Comparison of ENCODE assay signal across 17 cellular contexts in genomic region chr2:21163213-21163612, GRCh38. TPM values are rescaled to one million over a fixed set of nuclear protein-coding genes. Genes with fewer than 3 reads are reported as not detected.
DNase-seq lines count a peak whose midpoint lies in the region; ATAC-seq and TF ChIP-seq lines count a peak whose summit lies in the region.
"Had no signal": no experiment of that assay in that cellular context is flagged by ENCODE, and none has a peak within 500 bp of the region (broad histone marks: within the 10 kb centered on the region; RNA-seq: fewer than 3 reads in every experiment).

No MANE protein-coding gene starts in this region.

- no peak overlapping the region for H3K4me3 Mint-ChIP-seq in stimulated activated naive CD8-positive, alpha-beta T cell treated with anti-CD3 and anti-CD28 coated beads, Interleukin-15, amount 100 ng/mL, for 72 hours
- H3K4me3 Mint-ChIP-seq: CD4-positive, CD25-positive, alpha-beta regulatory T cell; CD8-positive, alpha-beta T cell; HFFc6 had no signal

- no peaks in the 10 kb centered on the region for H3K36me3 ChIP-seq in upper lobe of left lung
- H3K36me3 ChIP-seq: HAP-1 had no signal

- TF ChIP-seq POLR2A in upper lobe of left lung (IDR thresholded peaks at IDR 0.05): no peak

- H3K9me3 Mint-ChIP-seq in stimulated activated naive CD8-positive, alpha-beta T cell treated with anti-CD3 and anti-CD28 coated beads, Interleukin-15, amount 100 ng/mL, for 72 hours: peaks cover 0 to 17% of the 10 kb centered on the region in 2 donors

- no peaks in the 10 kb centered on the region for H3K27me3 ChIP-seq in upper lobe of left lung

- peak; percentile 49 for ATAC-seq in stimulated activated naive CD8-positive, alpha-beta T cell treated with anti-CD3 and anti-CD28 coated beads, Interleukin-15, amount 100 ng/mL, for 72 hours
- ATAC-seq in stimulated activated naive CD8-positive, alpha-beta T cell treated with anti-CD3 and anti-CD28 coated beads, Interleukin-15, Interleukin-2, amounts not matched to agents 100 U/mL and 50 U/mL, for 24 hours: no peak
- peak; percentile 19 to 36 for ATAC-seq in upper lobe of left lung (ENCODE audit: low FRiP score in 2 of 2)
- ATAC-seq: CD8-positive, alpha-beta T cell had no signal

- no peaks in the 10 kb centered on the region for H3K27me3 Mint-ChIP-seq in stimulated activated naive CD8-positive, alpha-beta T cell treated with anti-CD3 and anti-CD28 coated beads, Interleukin-15, amount 100 ng/mL, for 72 hours
- H3K27me3 Mint-ChIP-seq: CD4-positive, CD25-positive, alpha-beta regulatory T cell had no signal

- no peak overlapping the region for H3K27ac Mint-ChIP-seq in stimulated activated naive CD8-positive, alpha-beta T cell treated with anti-CD3 and anti-CD28 coated beads, Interleukin-15, amount 100 ng/mL, for 72 hours
- H3K27ac Mint-ChIP-seq: CD4-positive, CD25-positive, alpha-beta regulatory T cell; CD8-positive, alpha-beta T cell; HFFc6 had no signal

- no peak overlapping the region for H3K27ac ChIP-seq in upper lobe of left lung

- TF ChIP-seq EP300 in upper lobe of left lung (IDR thresholded peaks at IDR 0.05): no peak

- DNase-seq in stimulated activated naive CD8-positive, alpha-beta T cell treated with anti-CD3 and anti-CD28 coated beads, Interleukin-15, amount 100 ng/mL, for 72 hours: no peak
- DNase-seq in stimulated activated naive CD8-positive, alpha-beta T cell treated with anti-CD3 and anti-CD28 coated beads, Interleukin-15, Interleukin-2, amounts not matched to agents 100 U/mL and 50 U/mL, for 24 hours: no peak
- DNase-seq in mesenteric fat pad (ENCODE audit: low spot score) (peak; percentile 81), upper lobe of left lung (peak in 1 of 2 donors; percentile 53), SIG-M5 treated with dmso at 0.1 percent for 504 hours (lab: John Stamatoyannopoulos, UW; ENCODE audit: unreplicated experiment) (no peak)
- no peak for DNase-seq in stimulated activated CD4-positive, alpha-beta T cell treated with anti-CD3 and anti-CD28 coated beads, Interleukin-4, amount 100 ng/mL, for 4 hours
- DNase-seq: C1 segment of cervical spinal cord; Caco-2; CD4-positive, CD25-positive, alpha-beta regulatory T cell; CD8-positive, alpha-beta T cell; DMS153; DND-41; GOT3; HFFc6 had no signal

- no peaks in the 10 kb centered on the region for H3K9me3 ChIP-seq in upper lobe of left lung
- H3K9me3 ChIP-seq: Caco-2, HAP-1 had no signal

- no peak overlapping the region for H3K4me3 ChIP-seq in upper lobe of left lung
- H3K4me3 ChIP-seq: HAP-1 had no signal

- WGBS in upper lobe of left lung, 2 donors: 96 to 98% methylated on average over 4 to 9 of the region's 9 CpGs

- no peaks in the 10 kb centered on the region for H3K4me1 Mint-ChIP-seq in stimulated activated naive CD8-positive, alpha-beta T cell treated with anti-CD3 and anti-CD28 coated beads, Interleukin-15, amount 100 ng/mL, for 72 hours
- H3K4me1 Mint-ChIP-seq: CD4-positive, CD25-positive, alpha-beta regulatory T cell had no signal

- H3K4me1 ChIP-seq in upper lobe of left lung: no peaks in the 10 kb centered on the region
- H3K4me1 ChIP-seq: Caco-2, HAP-1 had no signal

- TF ChIP-seq CTCF in upper lobe of left lung (IDR thresholded peaks at IDR 0.05): no peak

RNA-seq across cellular contexts. Expression of gene TDRD15, which starts 39.4 kb away (rescaled TPM):
- total RNA-seq in mesenteric fat pad: 0.06 TPM
- total RNA-seq in upper lobe of left lung: under 1 TPM in 2 of 6 donors, not detected in 4; 0.07 to 0.11 TPM
- total RNA-seq: A172; A673; Caco-2; CD4-positive, CD25-positive, alpha-beta regulatory T cell; CD8-positive, alpha-beta T cell; HFFc6 had no signal
